In the genomic region with DNA sequence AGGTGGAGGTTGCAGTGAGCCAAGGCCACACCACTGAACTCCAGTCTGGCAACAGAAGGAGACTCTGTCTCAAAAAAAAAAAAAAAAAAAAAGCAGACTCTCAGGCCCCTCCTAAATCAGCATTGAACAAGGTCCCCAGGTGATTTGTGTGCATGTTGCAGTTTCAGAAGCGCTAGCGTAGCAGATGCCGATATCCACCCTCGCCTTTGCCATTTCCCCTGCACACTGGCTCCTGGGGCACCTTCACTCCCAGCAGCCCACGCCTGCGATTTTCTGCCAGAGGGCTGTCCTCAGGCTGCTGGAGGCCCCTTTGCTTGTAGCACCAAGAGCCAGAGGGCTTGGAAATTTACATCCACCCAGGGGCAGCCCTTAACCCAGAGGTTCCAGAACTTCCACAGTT, we compare ENCODE assay signal across 29 cellular contexts.
"Had no signal": no experiment of that assay in that cellular context is flagged by ENCODE, and none has a peak within 500 bp of the region (broad histone marks: within the 10 kb centered on the region; RNA-seq: fewer than 3 reads in every experiment).

No MANE protein-coding gene starts in this region.

- H3K4me3 Mint-ChIP-seq: memory B cell; mesothelial cell of epicardium; nephron; neural progenitor cell; stimulated activated memory B cell treated with anti-CD40 and anti-IgM and Interleukin-4, amounts not matched to agents 10 μg/mL and 1 μg/mL and 100 μg/mL, for 72 hours; type B pancreatic cell had no signal

- ATAC-seq: esophagus mucosa; heart left ventricle; mucosa of descending colon; right cardiac atrium; stimulated activated memory B cell treated with anti-CD40 and anti-IgM and Interleukin-4, amounts not matched to agents 10 μg/mL and 1 μg/mL and 100 μg/mL, for 72 hours; stimulated activated naive CD8-positive, alpha-beta T cell treated with anti-CD3 and anti-CD28 coated beads, Interleukin-15, Interleukin-2, amounts not matched to agents 100 U/mL and 50 U/mL, for 24 hours had no signal

- H3K9ac ChIP-seq: neural progenitor cell had no signal

- H3K9me3 ChIP-seq: gastrocnemius medialis, heart left ventricle, mucosa of descending colon, psoas muscle, sigmoid colon, testis, tibial artery had no signal

- H3K36me3 ChIP-seq: gastrocnemius medialis, heart left ventricle, neural progenitor cell, sigmoid colon, tibial artery had no signal

- H3K4me3 ChIP-seq: gastrocnemius medialis, heart left ventricle, hepatocyte, lung, mucosa of descending colon, neural progenitor cell, psoas muscle, sigmoid colon, testis, tibial artery had no signal

- H3K27ac Mint-ChIP-seq: memory B cell; mesothelial cell of epicardium; naive B cell; nephron; neural progenitor cell; stimulated activated memory B cell treated with anti-CD40 and anti-IgM and Interleukin-4, amounts not matched to agents 10 μg/mL and 1 μg/mL and 100 μg/mL, for 72 hours; type B pancreatic cell had no signal

- H3K27ac ChIP-seq: epithelial cell of prostate, gastrocnemius medialis, heart left ventricle, hepatocyte, neural progenitor cell, psoas muscle, sigmoid colon, testis, tibial artery had no signal

- H3K27me3 ChIP-seq: gastrocnemius medialis, hepatocyte, neural progenitor cell, testis had no signal

- H3K4me1 Mint-ChIP-seq: memory B cell; naive B cell; stimulated activated memory B cell treated with anti-CD40 and anti-IgM and Interleukin-4, amounts not matched to agents 10 μg/mL and 1 μg/mL and 100 μg/mL, for 72 hours had no signal

- FAIRE-seq: kidney, urothelium cell line had no signal

- H3K4me1 ChIP-seq: heart left ventricle, sigmoid colon, testis had no signal

- H3K4me2 ChIP-seq: hepatocyte, neural progenitor cell had no signal

- H2AFZ ChIP-seq: hepatocyte, neural progenitor cell had no signal

- H3K79me2 ChIP-seq: hepatocyte had no signal

- H3K36me3 Mint-ChIP-seq: memory B cell; mesothelial cell of epicardium; naive B cell; neural progenitor cell; stimulated activated memory B cell treated with anti-CD40 and anti-IgM and Interleukin-4, amounts not matched to agents 10 μg/mL and 1 μg/mL and 100 μg/mL, for 72 hours; type B pancreatic cell had no signal

- DNase-seq: cortex of kidney; effector CD4-positive, alpha-beta T cell; foreskin fibroblast; heart left ventricle; kidney; mucosa of descending colon; naive B cell; nucleus accumbens; posterior cingulate gyrus; psoas muscle; right cardiac atrium; sigmoid colon; stimulated activated CD4-positive, alpha-beta T cell treated with anti-CD3 and anti-CD28 coated beads, Interleukin-4, amount 100 ng/mL, for 4 hours; stimulated activated naive CD8-positive, alpha-beta T cell treated with anti-CD3 and anti-CD28 coated beads, Interleukin-15, Interleukin-2, amounts not matched to agents 100 U/mL and 50 U/mL, for 24 hours; substantia nigra; testis; tibial artery had no signal
